Comparison of ENCODE assay signal across 16 cellular contexts in the genomic region with DNA sequence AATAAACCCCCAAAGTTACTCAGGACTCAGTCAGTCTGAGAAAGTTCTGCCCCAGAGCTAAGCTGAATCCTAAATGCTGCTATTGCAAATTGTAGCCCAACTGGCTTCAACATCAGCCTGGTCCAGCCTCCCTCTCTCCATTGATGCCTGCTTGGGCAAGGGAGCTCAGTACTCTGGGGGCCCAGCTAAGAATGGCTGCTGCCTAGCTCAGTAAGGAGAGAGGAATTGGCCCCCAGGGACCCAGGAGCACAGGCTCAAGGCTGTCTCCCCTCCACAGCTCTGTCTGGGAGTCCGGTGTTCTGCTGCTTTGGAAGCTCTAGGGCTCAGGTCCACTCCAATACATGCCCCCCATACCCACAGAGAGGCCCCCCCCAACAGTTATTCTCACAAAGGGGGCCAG. TPM values are rescaled to one million over a fixed set of nuclear protein-coding genes. Genes with fewer than 3 reads are reported as not detected.
DNase-seq lines count a peak whose midpoint lies in the region; ATAC-seq and TF ChIP-seq lines count a peak whose summit lies in the region.
"Had no signal": no experiment of that assay in that cellular context is flagged by ENCODE, and none has a peak within 500 bp of the region (broad histone marks: within the 10 kb centered on the region; RNA-seq: fewer than 3 reads in every experiment).

No MANE protein-coding gene starts in this region.

- peaks cover 0 to 43% (median 22%) of the 10 kb centered on the region in 9 donors for H3K36me3 ChIP-seq in heart right ventricle
- H3K36me3 ChIP-seq in Loucy (ENCODE audit: insufficient read depth, low read length): peaks cover 26% of the 10 kb centered on the region; the same call in 1 of the 2 replicates
- peaks cover 31% of the 10 kb centered on the region for H3K36me3 ChIP-seq in effector memory CD4-positive, alpha-beta T cell (ENCODE audit: control insufficient read depth, insufficient read depth, low read length)
- H3K36me3 ChIP-seq: BE2C had no signal

- no peaks in the 10 kb centered on the region for H3F3A ChIP-seq in Loucy (ENCODE audit: low read depth)

- H3K4me1 ChIP-seq in heart right ventricle (peaks cover 0 to 48% (median 21%) of the 10 kb centered on the region in 9 donors), Loucy (ENCODE audit: insufficient read depth, low read length, poor library complexity, severe bottlenecking) (peaks cover 42% of the 10 kb centered on the region)
- peaks cover 40% of the 10 kb centered on the region for H3K4me1 ChIP-seq in effector memory CD4-positive, alpha-beta T cell (ENCODE audit: control insufficient read depth, insufficient read depth, low read length, poor library complexity, severe bottlenecking)
- H3K4me1 ChIP-seq: BE2C had no signal

- DNase-seq in Right ventricle myocardium inferior (ENCODE audit: missing footprints) (peak; percentile 32), heart right ventricle (no peak), NCI-H446 (lab: John Stamatoyannopoulos, UW) (no peak)
- DNase-seq in effector memory CD4-positive, alpha-beta T cell: no peak
- no peak for DNase-seq in stimulated activated naive CD8-positive, alpha-beta T cell treated with anti-CD3 and anti-CD28 coated beads, Interleukin-15, amount 100 ng/mL, for 72 hours
- DNase-seq: BE2C; NCI-H2227 treated with DMSO at 0.1 percent for 48 hours; stimulated activated CD4-positive, alpha-beta T cell treated with anti-CD3 and anti-CD28 coated beads, Interleukin-2, amount 100 ng/mL, for 48 hours; stomach had no signal

- no peaks in the 10 kb centered on the region for H3K9me3 Mint-ChIP-seq in stimulated activated naive CD8-positive, alpha-beta T cell treated with anti-CD3 and anti-CD28 coated beads, Interleukin-15, amount 100 ng/mL, for 72 hours

- peak overlapping the region; percentile 86 to 96 for H3K4me3 Mint-ChIP-seq in stimulated activated naive CD8-positive, alpha-beta T cell treated with anti-CD3 and anti-CD28 coated beads, Interleukin-15, amount 100 ng/mL, for 72 hours

- H3K9me3 ChIP-seq in heart right ventricle (no peaks in the 10 kb centered on the region), Loucy (ENCODE audit: insufficient read depth, low read depth, low read length) (no peaks in the 10 kb centered on the region)
- no peaks in the 10 kb centered on the region for H3K9me3 ChIP-seq in effector memory CD4-positive, alpha-beta T cell (ENCODE audit: control insufficient read depth, low read length)
- H3K9me3 ChIP-seq: BE2C, esophagus muscularis mucosa, stomach had no signal

- H3K9me2 ChIP-seq in Loucy (replicated peaks; ENCODE audit: low read depth, low read length): no peaks in the 10 kb centered on the region

- H4K20me1 ChIP-seq in Loucy (ENCODE audit: insufficient read depth, low read length, poor library complexity, severe bottlenecking): peaks cover 11% of the 10 kb centered on the region

- no peak overlapping the region for H3K4me3 ChIP-seq in heart right ventricle
- peak overlapping the region; percentile 85 for H3K4me3 ChIP-seq in Loucy (ENCODE audit: low read length, poor library complexity, severe bottlenecking)
- H3K4me3 ChIP-seq in effector memory CD4-positive, alpha-beta T cell (ENCODE audit: insufficient read depth, low read depth, low read length, poor library complexity, severe bottlenecking): no peak overlapping the region

- no peaks in the 10 kb centered on the region for H3K27me3 Mint-ChIP-seq in stimulated activated naive CD8-positive, alpha-beta T cell treated with anti-CD3 and anti-CD28 coated beads, Interleukin-15, amount 100 ng/mL, for 72 hours

- H3K27ac Mint-ChIP-seq in stimulated activated naive CD8-positive, alpha-beta T cell treated with anti-CD3 and anti-CD28 coated beads, Interleukin-15, amount 100 ng/mL, for 72 hours: no peak overlapping the region

- H3K27me3 ChIP-seq in heart right ventricle: no peaks in the 10 kb centered on the region
- no peaks in the 10 kb centered on the region for H3K27me3 ChIP-seq in Loucy (ENCODE audit: insufficient read depth, low read length, poor library complexity, severe bottlenecking)
- no peaks in the 10 kb centered on the region for H3K27me3 ChIP-seq in effector memory CD4-positive, alpha-beta T cell (replicated peaks; ENCODE audit: control insufficient read depth, insufficient read depth, low read length, poor library complexity, severe bottlenecking)
- H3K27me3 ChIP-seq: BE2C, esophagus muscularis mucosa, stomach had no signal

- intact Hi-C loops in Right ventricle myocardium inferior (cut with DNase I): loop anchor here (5.0 kb wide), 1 partner anchor 46 kb away; the partner anchor contains the start of gene SPAG5
- intact Hi-C loops in heart right ventricle (cut with DNase I): loop anchor here in 3 of 10 donors (5.0 to 10.0 kb wide), 3 partner anchors 51 to 64 kb away; partner anchors contain the start of gene RSKR (in 2 of the 3)

- TF ChIP-seq CTCF in heart right ventricle (IDR thresholded peaks at IDR 0.05) (no peak), Loucy (conservative IDR thresholded peaks at IDR 0.05; ENCODE audit: low read length) (no peak)

- ATAC-seq in Right ventricle myocardium inferior: no peak
- no peak for ATAC-seq in heart right ventricle
- ATAC-seq in stimulated activated naive CD8-positive, alpha-beta T cell treated with anti-CD3 and anti-CD28 coated beads, Interleukin-15, amount 100 ng/mL, for 72 hours: no peak
- no peak for ATAC-seq in HG02870 (IDR thresholded peaks at IDR 0.05; ENCODE audit: unreplicated experiment)
- no peak for ATAC-seq in GM21576 (IDR thresholded peaks at IDR 0.05; ENCODE audit: unreplicated experiment)

- H3K4me1 Mint-ChIP-seq in stimulated activated naive CD8-positive, alpha-beta T cell treated with anti-CD3 and anti-CD28 coated beads, Interleukin-15, amount 100 ng/mL, for 72 hours: peaks cover 66% of the 10 kb centered on the region

- no peak overlapping the region for H2AFZ ChIP-seq in Loucy (ENCODE audit: low read length)

- peaks cover 15% of the 10 kb centered on the region for H3K79me2 ChIP-seq in Loucy (ENCODE audit: insufficient read depth, low read length)

- H3K9ac ChIP-seq in Loucy (ENCODE audit: low read depth, low read length, poor library complexity, severe bottlenecking): peak overlapping the region; percentile 75

- WGBS in heart right ventricle, 2 donors: 92 to 96% methylated on average over 1 of the region's 1 CpG

- peak overlapping the region; percentile 94 for H3K4me2 ChIP-seq in Loucy (ENCODE audit: low read depth, low read length, poor library complexity, severe bottlenecking)

- no peak overlapping the region for H3K27ac ChIP-seq in heart right ventricle
- peak overlapping the region; percentile 89 for H3K27ac ChIP-seq in effector memory CD4-positive, alpha-beta T cell (ENCODE audit: insufficient read depth, low read length, poor library complexity, severe bottlenecking)
- H3K27ac ChIP-seq: esophagus muscularis mucosa, RWPE1, stomach had no signal

RNA-seq across cellular contexts. Expression of gene UNC119, which starts 1.6 kb away (rescaled TPM):
- 22.2 TPM for total RNA-seq in Right ventricle myocardium inferior
- total RNA-seq in heart right ventricle: 10 to 100 TPM; 10.6 to 23.4 (median 21.0) TPM
- polyA plus RNA-seq in heart right ventricle: 10 to 100 TPM; 18.0 to 23.8 TPM

RNA-seq across cellular contexts. Expression of gene PIGS, which starts 20.5 kb away (rescaled TPM):
- total RNA-seq in Right ventricle myocardium inferior (41.1 TPM), heart right ventricle (10 to 100 TPM; 44.6 to 69.3 (median 49.6) TPM)
- 10 to 100 TPM in 1 of 2 donors, 1 to 10 TPM in 1; 9.0 to 44.9 TPM for polyA plus RNA-seq in heart right ventricle

RNA-seq across cellular contexts. Expression of gene ALDOC, which starts 25.8 kb away (rescaled TPM):
- 396 TPM for total RNA-seq in Right ventricle myocardium inferior
- total RNA-seq in heart right ventricle: 100 to 1,000 TPM; 196 to 416 (median 291) TPM
- 100 to 1,000 TPM; 122 to 156 TPM for polyA plus RNA-seq in heart right ventricle

RNA-seq across cellular contexts. Expression of gene FOXN1, which starts 44.7 kb away (rescaled TPM):
- total RNA-seq in Right ventricle myocardium inferior (not detected), heart right ventricle (not detected)
- polyA plus RNA-seq in heart right ventricle: not detected
- total RNA-seq: cardiac septum, esophagus muscularis mucosa, lung microvascular endothelial cell had no signal

RNA-seq across cellular contexts. Expression of gene SPAG5, which starts 48.0 kb away (rescaled TPM):
- total RNA-seq in Right ventricle myocardium inferior: 1.6 TPM
- 1 to 10 TPM in 7 of 10 donors, under 1 TPM in 3; 0.55 to 6.5 (median 1.2) TPM for total RNA-seq in heart right ventricle
- polyA plus RNA-seq in heart right ventricle: 1 to 10 TPM in 1 of 2 donors, under 1 TPM in 1; 0.86 to 1.6 TPM
